ENCODE assay signal across 8 cellular contexts in genomic region chr1:150362721-150363425, GRCh38. TPM values are rescaled to one million over a fixed set of nuclear protein-coding genes. Genes with fewer than 3 reads are reported as not detected.
DNase-seq lines count a peak whose midpoint lies in the region; ATAC-seq, FAIRE-seq and TF ChIP-seq lines count a peak whose summit lies in the region.

No MANE protein-coding gene starts in this region.

- H3K4me3 ChIP-seq in NB4 (ENCODE audit: low read depth, low read length): peak overlapping the region; percentile 98
- H3K4me3 ChIP-seq in keratinocyte (ENCODE audit: control insufficient read depth in 2 of 3, extremely low read depth in 1 of 3, insufficient read depth in 2 of 3, low read depth in 1 of 3, low read length in 3 of 3): peak overlapping the region in 2 of 3 experiments; percentile 76 to 87

- TF ChIP-seq CTCF in NB4 (IDR thresholded peaks at IDR 0.05; ENCODE audit: low read depth, low read length): no peak
- no peak for TF ChIP-seq CTCF in keratinocyte (optimal IDR thresholded peaks at IDR 0.05 in 1 of 3, IDR thresholded peaks at IDR 0.05 in 1 of 3, conservative IDR thresholded peaks at IDR 0.05 in 1 of 3; ENCODE audit: extremely low read depth in 1 of 3, insufficient read depth in 2 of 3, low read length in 3 of 3)

- H2AFZ ChIP-seq in keratinocyte (ENCODE audit: control insufficient read depth, low read length): peak overlapping the region; percentile 85

- peak overlapping the region; percentile 76 for H3K4me2 ChIP-seq in keratinocyte (ENCODE audit: control insufficient read depth, extremely low read depth, insufficient read depth, low read depth, low read length)

- H3K9me3 Mint-ChIP-seq in activated T-cell treated with anti-CD3 and anti-CD28 coated beads, Interleukin-2, amount 50 U/mL, for 72 hours: no peaks in the 10 kb centered on the region

- no peak for TF ChIP-seq POLR2A in NB4 (IDR thresholded peaks at IDR 0.05; ENCODE audit: extremely low read depth, insufficient read length)

- H3K9ac ChIP-seq in keratinocyte (ENCODE audit: control insufficient read depth, extremely low read depth, insufficient read depth, low read length): peak overlapping the region; percentile 92

- dilution Hi-C loops in keratinocyte (cut with MboI; ENCODE audit: extremely low pct_ligation_motif_present, low sequenced_read_pairs): no loop called here

- no peaks in the 10 kb centered on the region for H3K27me3 Mint-ChIP-seq in activated T-cell treated with anti-CD3 and anti-CD28 coated beads, Interleukin-2, amount 50 U/mL, for 72 hours (ENCODE audit: low read depth)

- no peaks in the 10 kb centered on the region for H4K20me1 ChIP-seq in keratinocyte (ENCODE audit: control insufficient read depth, extremely low read depth, insufficient read depth, low read length)

- DNase-seq in DMS114 treated with DMSO at 0.1 percent for 48 hours (lab: John Stamatoyannopoulos, UW; ENCODE audit: unreplicated experiment): peak; percentile 88
- DNase-seq in NB4 (ENCODE audit: low read depth): no peak
- no peak for DNase-seq in activated T-cell treated with anti-CD3 and anti-CD28 coated beads, Interleukin-2, amount 50 U/mL, for 72 hours
- no peak for DNase-seq in keratinocyte (ENCODE audit: low read depth, low spot score)
- peak; percentile 41 for DNase-seq in stimulated activated CD8-positive, alpha-beta memory T cell treated with anti-CD3 and anti-CD28 coated beads, Interleukin-4, amount 100 ng/mL, for 48 hours
- DNase-seq in activated gamma-delta T cell (lab: John Stamatoyannopoulos, UW): no peak

- H3K4me1 ChIP-seq in keratinocyte (ENCODE audit: control insufficient read depth, extremely low read depth, insufficient read depth, low read length): no peaks in the 10 kb centered on the region

- H3K27ac Mint-ChIP-seq in activated T-cell treated with anti-CD3 and anti-CD28 coated beads, Interleukin-2, amount 50 U/mL, for 72 hours: peak overlapping the region; percentile 100

- H3K9me3 ChIP-seq in keratinocyte (ENCODE audit: control insufficient read depth, low read depth, low read length): no peaks in the 10 kb centered on the region

- H3K27ac ChIP-seq in keratinocyte (ENCODE audit: control insufficient read depth, insufficient read depth, low read length): peak overlapping the region; percentile 98

- H3K4me3 Mint-ChIP-seq in activated T-cell treated with anti-CD3 and anti-CD28 coated beads, Interleukin-2, amount 50 U/mL, for 72 hours: peak overlapping the region; percentile 94 to 100

- peaks cover 32% of the 10 kb centered on the region for H3K79me2 ChIP-seq in keratinocyte (ENCODE audit: control insufficient read depth, insufficient read depth, low read length)

- no peaks in the 10 kb centered on the region for H3K36me3 ChIP-seq in keratinocyte (ENCODE audit: control insufficient read depth in 2 of 2, extremely low read depth in 1 of 2, insufficient read depth in 2 of 2, low read length in 2 of 2)

- no peaks in the 10 kb centered on the region for H3K27me3 ChIP-seq in keratinocyte (ENCODE audit: control insufficient read depth, extremely low read depth, insufficient read depth, low read length)

- H3K36me3 Mint-ChIP-seq in activated T-cell treated with anti-CD3 and anti-CD28 coated beads, Interleukin-2, amount 50 U/mL, for 72 hours (ENCODE audit: insufficient read depth in 2 of 2): peaks cover 13 to 17% of the 10 kb centered on the region in 2 donors

- no peaks in the 10 kb centered on the region for H3K9me1 ChIP-seq in keratinocyte (ENCODE audit: control insufficient read depth, extremely low read depth, insufficient read depth, low read length)

- no peak for FAIRE-seq in keratinocyte (lab: Jason Lieb, UNC)

- no peak for ATAC-seq in activated T-cell treated with anti-CD3 and anti-CD28 coated beads, Interleukin-2, amount 50 U/mL, for 72 hours (replicated peaks in 1 of 2)
- ATAC-seq in GM21526 (IDR thresholded peaks at IDR 0.05; ENCODE audit: low FRiP score, unreplicated experiment) (no peak), HG03521 (IDR thresholded peaks at IDR 0.05; ENCODE audit: unreplicated experiment) (no peak)

- peaks cover 23% of the 10 kb centered on the region for H3K4me1 Mint-ChIP-seq in activated T-cell treated with anti-CD3 and anti-CD28 coated beads, Interleukin-2, amount 50 U/mL, for 72 hours (ENCODE audit: low read depth)

RNA-seq across cellular contexts. Expression of gene RPRD2, which starts 1.1 kb away (rescaled TPM):
- 10 to 100 TPM; 31.9 to 32.7 TPM for total RNA-seq in activated T-cell treated with anti-CD3 and anti-CD28 coated beads, Interleukin-2, amount 50 U/mL, for 72 hours
- polyA plus RNA-seq in keratinocyte: 7.0 to 13.5 TPM (median 9.1 TPM) in 3 replicates
- polyA plus RNA-seq in keratinocyte (2011; ENCODE audit: low read depth): 10.6 TPM
- polyA plus RNA-seq in keratinocyte (2011; cell fraction: cytosol; rRNA removed): 7.8 and 10.4 TPM in 2 replicates
- polyA plus RNA-seq in keratinocyte (2011; cell fraction: nucleus; rRNA removed): 16.2 and 18.4 TPM in 2 replicates
- polyA plus RNA-seq in keratinocyte (2012; ENCODE audit: low replicate concordance): 9.6 and 10.5 TPM in 2 replicates
- 9.2 to 19.5 TPM (median 11.8 TPM) in 3 replicates for polyA minus RNA-seq in keratinocyte
- polyA minus RNA-seq in keratinocyte (2011; cell fraction: cytosol; rRNA and poly(A)+ RNA removed): 6.9 TPM
- 11.4 and 21.6 TPM in 2 replicates for polyA minus RNA-seq in keratinocyte (2011; cell fraction: nucleus; rRNA and poly(A)+ RNA removed)

RNA-seq across cellular contexts. Expression of gene PRPF3, which starts 41.5 kb away (rescaled TPM):
- 10 to 100 TPM; 83.9 to 88.5 TPM for total RNA-seq in activated T-cell treated with anti-CD3 and anti-CD28 coated beads, Interleukin-2, amount 50 U/mL, for 72 hours
- polyA plus RNA-seq in keratinocyte: 26.6 to 37.1 TPM (median 28.9 TPM) in 3 replicates
- 38.9 TPM for polyA plus RNA-seq in keratinocyte (2011; ENCODE audit: low read depth)
- polyA plus RNA-seq in keratinocyte (2011; cell fraction: cytosol; rRNA removed): 16.6 and 22.0 TPM in 2 replicates
- polyA plus RNA-seq in keratinocyte (2011; cell fraction: nucleus; rRNA removed): 95.2 and 110 TPM in 2 replicates
- polyA plus RNA-seq in keratinocyte (2012; ENCODE audit: low replicate concordance): 29.8 and 30.4 TPM in 2 replicates
- polyA minus RNA-seq in keratinocyte: 16.6 to 35.7 TPM (median 16.8 TPM) in 3 replicates
- 9.2 TPM for polyA minus RNA-seq in keratinocyte (2011; cell fraction: cytosol; rRNA and poly(A)+ RNA removed)
- 16.8 and 34.9 TPM in 2 replicates for polyA minus RNA-seq in keratinocyte (2011; cell fraction: nucleus; rRNA and poly(A)+ RNA removed)

Comparison
In these comparisons a context has a peak if more than half of its experiments do, and no peak if none do; other contexts are left out.
1. DNase-seq: peak in DMS114 treated with DMSO at 0.1 percent for 48 hours (single experiment) and stimulated activated CD8-positive, alpha-beta memory T cell treated with anti-CD3 and anti-CD28 coated beads, Interleukin-4, amount 100 ng/mL, for 48 hours (single experiment); none in NB4 (single experiment), activated T-cell treated with anti-CD3 and anti-CD28 coated beads, Interleukin-2, amount 50 U/mL, for 72 hours (0 of 2), keratinocyte (single experiment) and activated gamma-delta T cell (single experiment).